In genomic region chr3:108301695-108302404, GRCh38 we compare ENCODE assay signal across 13 cellular contexts.
DNase-seq lines count a peak whose midpoint lies in the region; ATAC-seq lines count a peak whose summit lies in the region.
"Had no signal": no experiment of that assay in that cellular context is flagged by ENCODE, and none has a peak within 500 bp of the region (broad histone marks: within the 10 kb centered on the region; RNA-seq: fewer than 3 reads in every experiment).

No MANE protein-coding gene starts in this region.

- H3K36me3 Mint-ChIP-seq in activated naive CD4-positive, alpha-beta T cell treated with anti-CD3 and anti-CD28 coated beads, Interleukin-2, amount 50 U/mL, for 24 hours = no peaks in the 10 kb centered on the region

- DNase-seq in NCI-H446 (lab: John Stamatoyannopoulos, UW) = no peak
- DNase-seq in germinal center (ENCODE audit: low spot score) = no peak
- no peak for DNase-seq in HuH-7.5 (ENCODE audit: low spot score)
- DNase-seq: C1 segment of cervical spinal cord, lower lobe of right lung, thyroid gland had no signal

- peaks cover 45% of the 10 kb centered on the region for H3K4me1 Mint-ChIP-seq in activated naive CD4-positive, alpha-beta T cell treated with anti-CD3 and anti-CD28 coated beads, Interleukin-2, amount 50 U/mL, for 24 hours

- ATAC-seq in GM18909 (IDR thresholded peaks at IDR 0.05; ENCODE audit: poor library complexity, unreplicated experiment) = peak; percentile 53
- peak; percentile 64 for ATAC-seq in HG03469 (IDR thresholded peaks at IDR 0.05; ENCODE audit: unreplicated experiment)
- ATAC-seq in HG03520 (IDR thresholded peaks at IDR 0.05; ENCODE audit: unreplicated experiment) = no peak
- ATAC-seq: K562, lower lobe of right lung had no signal

- H3K27me3 ChIP-seq in ACC112 (ENCODE audit: insufficient read depth, low read length) = no peaks in the 10 kb centered on the region
- H3K27me3 ChIP-seq: thyroid gland had no signal

- no peaks in the 10 kb centered on the region for H3K9me3 Mint-ChIP-seq in activated naive CD4-positive, alpha-beta T cell treated with anti-CD3 and anti-CD28 coated beads, Interleukin-2, amount 50 U/mL, for 24 hours

- H3K27ac Mint-ChIP-seq in activated naive CD4-positive, alpha-beta T cell treated with anti-CD3 and anti-CD28 coated beads, Interleukin-2, amount 50 U/mL, for 24 hours = peak overlapping the region; percentile 97

- no peaks in the 10 kb centered on the region for H3K27me3 Mint-ChIP-seq in activated naive CD4-positive, alpha-beta T cell treated with anti-CD3 and anti-CD28 coated beads, Interleukin-2, amount 50 U/mL, for 24 hours

- peak overlapping the region; percentile 88 for H3K4me3 Mint-ChIP-seq in activated naive CD4-positive, alpha-beta T cell treated with anti-CD3 and anti-CD28 coated beads, Interleukin-2, amount 50 U/mL, for 24 hours

- H2AFZ ChIP-seq in ACC112 (ENCODE audit: low read length, unreplicated experiment) = peak overlapping the region; percentile 39

- peaks cover 7% of the 10 kb centered on the region for H3K4me1 ChIP-seq in ACC112 (ENCODE audit: control insufficient read depth, insufficient read depth, low read length, unreplicated experiment)
- H3K4me1 ChIP-seq: lower lobe of right lung had no signal

- H3K4me3 ChIP-seq in ACC112 (ENCODE audit: low read depth, low read length) = no peak overlapping the region
- H3K4me3 ChIP-seq: K562, lower lobe of right lung, smooth muscle cell, thyroid gland had no signal

- H3K79me2 ChIP-seq in ACC112 (ENCODE audit: control insufficient read depth, insufficient read depth, low read length, unreplicated experiment) = no peaks in the 10 kb centered on the region

- H3K36me3 ChIP-seq in ACC112 (ENCODE audit: insufficient read depth, low read length) = no peaks in the 10 kb centered on the region
- H3K36me3 ChIP-seq: lower lobe of right lung, thyroid gland had no signal

- H3K27ac ChIP-seq in ACC112 (ENCODE audit: low read depth, low read length) = no peak overlapping the region
- H3K27ac ChIP-seq: lower lobe of right lung, thyroid gland had no signal
